Comparison of ENCODE assay signal across 1 cellular context in genomic region chr7:142646274-142646895, GRCh38.
TF ChIP-seq lines count a peak whose summit lies in the region.

No MANE protein-coding gene starts in this region.

TF ChIP-seq in HCT116, 20 proteins besides CTCF, POLR2A, EP300 and RAD21 (continued from another document):
- no peak for TF ChIP-seq REST (IDR thresholded peaks at IDR 0.05; ENCODE audit: low read depth)
- no peak for TF ChIP-seq POLR2AphosphoS5 (IDR thresholded peaks at IDR 0.05; ENCODE audit: low read depth, low read length)
- TF ChIP-seq ZNF274 (IDR thresholded peaks at IDR 0.05; ENCODE audit: low read depth, low read length), result no peak
